8 cellular contexts compared by ENCODE assay signal in genomic region chr3:56799251-56799882, GRCh38. TPM values are rescaled to one million over a fixed set of nuclear protein-coding genes. Genes with fewer than 3 reads are reported as not detected.
DNase-seq lines count a peak whose midpoint lies in the region; FAIRE-seq and TF ChIP-seq lines count a peak whose summit lies in the region.

No MANE protein-coding gene starts in this region.

- no peak overlapping the region for H3K4me3 Mint-ChIP-seq in endothelial cell (ENCODE audit: unreplicated experiment)

- no peaks in the 10 kb centered on the region for H3K9me3 Mint-ChIP-seq in endothelial cell (ENCODE audit: unreplicated experiment)

- no peaks in the 10 kb centered on the region for H3K36me3 ChIP-seq in mucosa of rectum (ENCODE audit: control insufficient read depth in 2 of 2, insufficient read depth in 2 of 2, low read length in 2 of 2)

- H3K27me3 Mint-ChIP-seq in endothelial cell (ENCODE audit: unreplicated experiment): peaks cover 3% of the 10 kb centered on the region

- FAIRE-seq in TTC549 (lab: Jason Lieb, UNC): peak; percentile 73

- H3K36me3 Mint-ChIP-seq in endothelial cell (ENCODE audit: low read depth, unreplicated experiment): no peaks in the 10 kb centered on the region

- no peak overlapping the region for H3K27ac Mint-ChIP-seq in endothelial cell (ENCODE audit: unreplicated experiment)

- H3K9me3 ChIP-seq in mucosa of rectum (ENCODE audit: control insufficient read depth in 2 of 2, low read length in 2 of 2): no peaks in the 10 kb centered on the region

- peak; percentile 39 for DNase-seq in activated T-cell treated with anti-CD3 and anti-CD28 coated beads, Interleukin-2, amount 50 U/mL, for 1 hour
- DNase-seq in activated T-cell treated with anti-CD3 and anti-CD28 coated beads for 4 hours (no peak), NCI-H146 treated with DMSO at 0.1 percent for 48 hours (lab: John Stamatoyannopoulos, UW; ENCODE audit: unreplicated experiment) (peak; percentile 28), endothelial cell (ENCODE audit: low spot score) (no peak), OCI-M2 (lab: John Stamatoyannopoulos, UW; ENCODE audit: unreplicated experiment) (no peak)
- no peak for DNase-seq in stimulated activated CD8-positive, alpha-beta memory T cell treated with anti-CD3 and anti-CD28 coated beads, Interleukin-4, amount 100 ng/mL, for 48 hours

- peaks cover 21 to 40% of the 10 kb centered on the region in 2 donors for H3K4me1 ChIP-seq in mucosa of rectum (ENCODE audit: control insufficient read depth in 2 of 2, insufficient read depth in 2 of 2, low read length in 2 of 2)

- peak overlapping the region; percentile 15 to 70 for H3K9ac ChIP-seq in mucosa of rectum (ENCODE audit: low read depth in 1 of 2, low read length in 2 of 2)

- peak overlapping the region in 1 of 2 donors; percentile 46 for H3K27ac ChIP-seq in mucosa of rectum (ENCODE audit: low read depth in 2 of 2, low read length in 2 of 2)

- peak overlapping the region; percentile 26 to 94 for H3K4me3 ChIP-seq in mucosa of rectum (ENCODE audit: low read length in 2 of 2)

- peak; percentile 88 for TF ChIP-seq CTCF in endothelial cell (IDR thresholded peaks at IDR 0.05; ENCODE audit: unreplicated experiment)

- H3K27me3 ChIP-seq in mucosa of rectum (ENCODE audit: control insufficient read depth in 2 of 2, insufficient read depth in 2 of 2, low read length in 2 of 2): no peaks in the 10 kb centered on the region

- H3K4me1 Mint-ChIP-seq in endothelial cell (ENCODE audit: unreplicated experiment): peaks cover 4% of the 10 kb centered on the region

RNA-seq across cellular contexts. Expression of gene ARHGEF3, which starts 2.4 kb away (rescaled TPM):
- 4.0 TPM for total RNA-seq in endothelial cell (ENCODE audit: unreplicated experiment)

Comparison
In these comparisons a context has a peak if more than half of its experiments do, and no peak if none do; other contexts are left out.
1. DNase-seq: peak in activated T-cell treated with anti-CD3 and anti-CD28 coated beads, Interleukin-2, amount 50 U/mL, for 1 hour (single experiment) and NCI-H146 treated with DMSO at 0.1 percent for 48 hours (single experiment); none in activated T-cell treated with anti-CD3 and anti-CD28 coated beads for 4 hours (single experiment), endothelial cell (single experiment), stimulated activated CD8-positive, alpha-beta memory T cell treated with anti-CD3 and anti-CD28 coated beads, Interleukin-4, amount 100 ng/mL, for 48 hours (single experiment) and OCI-M2 (single experiment).